14 cellular contexts compared by ENCODE assay signal in the genomic region with DNA sequence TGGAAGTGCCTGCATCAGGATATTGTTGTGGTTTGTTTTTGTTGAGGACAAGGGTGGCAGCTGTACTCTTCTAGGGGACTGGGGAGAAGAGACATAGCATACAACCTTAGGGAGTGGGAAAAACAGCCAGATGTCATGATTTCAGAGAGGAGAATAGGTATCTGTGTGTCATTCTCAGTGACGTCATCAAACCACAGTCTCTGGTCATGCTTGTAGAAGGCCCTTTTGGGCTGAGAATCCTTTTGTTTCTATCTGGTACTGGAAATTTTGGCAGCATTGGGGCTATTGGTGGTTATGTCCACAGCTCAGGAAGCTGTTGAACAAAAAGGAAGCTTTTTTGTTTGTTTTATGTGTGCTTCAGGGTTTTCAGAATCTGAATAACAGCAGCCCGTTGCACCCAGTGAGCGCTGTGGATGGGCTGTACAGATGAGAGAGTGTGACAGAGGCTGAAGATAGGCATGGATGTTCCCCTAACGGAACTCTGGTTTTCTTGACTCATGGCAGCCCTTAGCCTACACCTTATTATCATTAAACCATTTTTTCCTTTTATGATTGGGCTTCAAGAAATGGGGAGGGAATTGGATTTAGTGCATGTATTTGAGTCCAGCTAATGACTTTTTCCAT.
DNase-seq lines count a peak whose midpoint lies in the region; ATAC-seq and TF ChIP-seq lines count a peak whose summit lies in the region.
"Had no signal": no experiment of that assay in that cellular context is flagged by ENCODE, and none has a peak within 500 bp of the region (broad histone marks: within the 10 kb centered on the region; RNA-seq: fewer than 3 reads in every experiment).

No MANE protein-coding gene starts in this region.

- CTCF ChIA-PET in activated CD4-positive, alpha-beta T cell treated with anti-CD3 and anti-CD28 coated beads for 36 hours (lab: Charles Lee) = interaction anchor here (0.6 to 3.6 kb wide), 6 partner anchors 9 to 491 kb away, joined by 3 to 14 read pairs (median 6); no protein-coding TSS in a partner anchor
- CTCF ChIA-PET in Calu3 (lab: Charles Lee) = interaction anchor here (1.6 kb wide), 1 partner anchor 13 kb away, joined by 3 read pairs; no protein-coding TSS in a partner anchor

- peaks cover 13% of the 10 kb centered on the region for H3K4me1 Mint-ChIP-seq in activated CD4-positive, alpha-beta T cell treated with anti-CD3 and anti-CD28 coated beads for 36 hours
- H3K4me1 Mint-ChIP-seq in GM23338 (no peaks in the 10 kb centered on the region), Calu3 (ENCODE audit: low read depth, unreplicated experiment) (no peaks in the 10 kb centered on the region)
- H3K4me1 Mint-ChIP-seq in activated T-helper 2 cell treated with anti-CD3 and anti-CD28 coated beads, Interferon-gamma antibody, Interleukin-2, Interleukin-4, amounts not matched to agents 10 μg/mL and 5 μg/mL and 100 μg/mL, durations not matched to agents 14 hours and 24 hours and 36 hours (ENCODE audit: low read depth) = peaks cover 29% of the 10 kb centered on the region

- peaks cover 70% of the 10 kb centered on the region for H3K36me3 Mint-ChIP-seq in activated CD4-positive, alpha-beta T cell treated with anti-CD3 and anti-CD28 coated beads for 36 hours (ENCODE audit: low read depth)
- H3K36me3 Mint-ChIP-seq in GM23338 (ENCODE audit: low read depth) = peaks cover 32% of the 10 kb centered on the region
- H3K36me3 Mint-ChIP-seq in activated T-helper 2 cell treated with anti-CD3 and anti-CD28 coated beads, Interferon-gamma antibody, Interleukin-2, Interleukin-4, amounts not matched to agents 10 μg/mL and 5 μg/mL and 100 μg/mL, durations not matched to agents 14 hours and 24 hours and 36 hours (ENCODE audit: low read depth) = peaks cover 81% of the 10 kb centered on the region
- peaks cover 34% of the 10 kb centered on the region for H3K36me3 Mint-ChIP-seq in Calu3 (ENCODE audit: insufficient read depth, unreplicated experiment)

- TF ChIP-seq CTCF in GM23338 (conservative IDR thresholded peaks at IDR 0.05; ENCODE audit: low read depth in 2 of 2) = no peak
- no peak for TF ChIP-seq CTCF in Calu3 (IDR thresholded peaks at IDR 0.05; ENCODE audit: unreplicated experiment)

- H3K9me3 Mint-ChIP-seq in activated CD4-positive, alpha-beta T cell treated with anti-CD3 and anti-CD28 coated beads for 36 hours (ENCODE audit: low read depth) = no peaks in the 10 kb centered on the region
- H3K9me3 Mint-ChIP-seq in GM23338 = no peaks in the 10 kb centered on the region
- H3K9me3 Mint-ChIP-seq in activated T-helper 2 cell treated with anti-CD3 and anti-CD28 coated beads, Interferon-gamma antibody, Interleukin-2, Interleukin-4, amounts not matched to agents 10 μg/mL and 5 μg/mL and 100 μg/mL, durations not matched to agents 14 hours and 24 hours and 36 hours = no peaks in the 10 kb centered on the region
- no peaks in the 10 kb centered on the region for H3K9me3 Mint-ChIP-seq in Calu3 (ENCODE audit: low read depth, unreplicated experiment)
- H3K9me3 Mint-ChIP-seq: activated naive CD4-positive, alpha-beta T cell treated with anti-CD3 and anti-CD28 coated beads, Interleukin-2, amount 50 U/mL, for 24 hours had no signal

- no peaks in the 10 kb centered on the region for H3K9me2 ChIP-seq in GM23338 (ENCODE audit: insufficient read depth)

- peaks cover 82% of the 10 kb centered on the region for H3K79me2 ChIP-seq in GM23338 (replicated peaks; ENCODE audit: insufficient read depth)

- POLR2A ChIA-PET in activated CD4-positive, alpha-beta T cell treated with anti-CD3 and anti-CD28 coated beads for 36 hours (lab: Charles Lee) = no interaction called here

- H3K27ac ChIP-seq in GM23338 (ENCODE audit: low read depth) = no peak overlapping the region
- H3K27ac ChIP-seq: parathyroid adenoma, transverse colon had no signal

- DNase-seq in activated CD4-positive, alpha-beta T cell treated with anti-CD3 and anti-CD28 coated beads for 36 hours = peak; percentile 19
- no peak for DNase-seq in activated CD4-positive, alpha-beta T cell treated with anti-CD3 and anti-CD28 coated beads for 4 hours
- no peak for DNase-seq in GM23338 (ENCODE audit: low spot score)
- no peak for DNase-seq in activated T-helper 2 cell treated with anti-CD3 and anti-CD28 coated beads, Interferon-gamma antibody, Interleukin-2, Interleukin-4, amounts not matched to agents 10 μg/mL and 5 μg/mL and 100 μg/mL, durations not matched to agents 14 hours and 24 hours and 36 hours (ENCODE audit: low spot score)
- peak; percentile 47 for DNase-seq in glomerular visceral epithelial cell (ENCODE audit: extremely low spot score)
- DNase-seq in stimulated activated CD4-positive, alpha-beta T cell treated with anti-CD3 and anti-CD28 coated beads, Interleukin-4, amount 100 ng/mL, for 1 hour = no peak
- no peak for DNase-seq in Calu3
- DNase-seq: NCI-H226; stimulated activated CD4-positive, alpha-beta T cell treated with anti-CD3 and anti-CD28 coated beads, Interleukin-12 subunit alpha, Interleukin-12 subunit beta, amount 100 ng/mL, for 4 hours had no signal

- peaks cover 37% of the 10 kb centered on the region for H4K20me1 ChIP-seq in GM23338 (replicated peaks; ENCODE audit: insufficient read depth)

- no peaks in the 10 kb centered on the region for H3K4me1 ChIP-seq in GM23338 (ENCODE audit: insufficient read depth)
- H3K4me1 ChIP-seq: parathyroid adenoma, transverse colon had no signal

- H2AFZ ChIP-seq in GM23338 = no peak overlapping the region
- H2AFZ ChIP-seq: parathyroid adenoma had no signal

- peaks cover 16% of the 10 kb centered on the region; the same call in 1 of the 2 replicates for H3K36me3 ChIP-seq in GM23338 (ENCODE audit: insufficient read depth)

- no peaks in the 10 kb centered on the region for H3K27me3 ChIP-seq in GM23338 (ENCODE audit: insufficient read depth)
- H3K27me3 ChIP-seq: transverse colon had no signal

- H3F3A ChIP-seq in GM23338 (replicated peaks; ENCODE audit: low read depth) = no peaks in the 10 kb centered on the region

- intact Hi-C loops in activated CD4-positive, alpha-beta T cell treated with anti-CD3 and anti-CD28 coated beads for 36 hours (cut with DNase I, micrococcal nuclease) = no loop called here
- intact Hi-C loops in activated T-helper 2 cell treated with anti-CD3 and anti-CD28 coated beads, Interferon-gamma antibody, Interleukin-2, Interleukin-4, amounts not matched to agents 10 μg/mL and 5 μg/mL and 100 μg/mL, durations not matched to agents 14 hours and 24 hours and 36 hours (cut with micrococcal nuclease) = no loop called here
- intact Hi-C loops in Calu3 (cut with micrococcal nuclease; ENCODE audit: unreplicated experiment) = loop anchor here (10.0 kb wide), 1 partner anchor 417 kb away; no protein-coding TSS in a partner anchor

- no peak overlapping the region for H3K27ac Mint-ChIP-seq in activated CD4-positive, alpha-beta T cell treated with anti-CD3 and anti-CD28 coated beads for 36 hours
- H3K27ac Mint-ChIP-seq in GM23338 (peak overlapping the region; percentile 46; the same call in 1 of the 2 replicates), Calu3 (ENCODE audit: unreplicated experiment) (no peak overlapping the region)
- peak overlapping the region; percentile 23 for H3K27ac Mint-ChIP-seq in activated T-helper 2 cell treated with anti-CD3 and anti-CD28 coated beads, Interferon-gamma antibody, Interleukin-2, Interleukin-4, amounts not matched to agents 10 μg/mL and 5 μg/mL and 100 μg/mL, durations not matched to agents 14 hours and 24 hours and 36 hours
- H3K27ac Mint-ChIP-seq: activated naive CD4-positive, alpha-beta T cell treated with anti-CD3 and anti-CD28 coated beads, Interleukin-2, amount 50 U/mL, for 24 hours had no signal

- H3K4me3 ChIP-seq in GM23338 = no peak overlapping the region
- H3K4me3 ChIP-seq: transverse colon had no signal

- no peak overlapping the region for H3K4me2 ChIP-seq in GM23338

- H3K4me3 Mint-ChIP-seq in activated CD4-positive, alpha-beta T cell treated with anti-CD3 and anti-CD28 coated beads for 36 hours = no peak overlapping the region
- H3K4me3 Mint-ChIP-seq in GM23338 (no peak overlapping the region), Calu3 (ENCODE audit: low read depth, unreplicated experiment) (no peak overlapping the region)
- no peak overlapping the region for H3K4me3 Mint-ChIP-seq in activated T-helper 2 cell treated with anti-CD3 and anti-CD28 coated beads, Interferon-gamma antibody, Interleukin-2, Interleukin-4, amounts not matched to agents 10 μg/mL and 5 μg/mL and 100 μg/mL, durations not matched to agents 14 hours and 24 hours and 36 hours (ENCODE audit: low read depth)
- H3K4me3 Mint-ChIP-seq: activated naive CD4-positive, alpha-beta T cell treated with anti-CD3 and anti-CD28 coated beads, Interleukin-2, amount 50 U/mL, for 24 hours had no signal

- no TSS peak for BruUV-seq in Calu3 (replicated peaks; lab: Mats Ljungman, UMichigan)

- ATAC-seq in activated CD4-positive, alpha-beta T cell treated with anti-CD3 and anti-CD28 coated beads for 36 hours = peak; percentile 78
- ATAC-seq in GM23338 = no peak
- no peak for ATAC-seq in HG03175 (IDR thresholded peaks at IDR 0.05; ENCODE audit: unreplicated experiment)
- ATAC-seq: HCT116 had no signal

- no peaks in the 10 kb centered on the region for H3K27me3 Mint-ChIP-seq in activated CD4-positive, alpha-beta T cell treated with anti-CD3 and anti-CD28 coated beads for 36 hours
- peaks cover 2% of the 10 kb centered on the region for H3K27me3 Mint-ChIP-seq in GM23338 (ENCODE audit: insufficient read depth, low read depth, poor library complexity)
- no peaks in the 10 kb centered on the region for H3K27me3 Mint-ChIP-seq in activated T-helper 2 cell treated with anti-CD3 and anti-CD28 coated beads, Interferon-gamma antibody, Interleukin-2, Interleukin-4, amounts not matched to agents 10 μg/mL and 5 μg/mL and 100 μg/mL, durations not matched to agents 14 hours and 24 hours and 36 hours (ENCODE audit: low read depth)
- H3K27me3 Mint-ChIP-seq in Calu3 (ENCODE audit: unreplicated experiment) = no peaks in the 10 kb centered on the region
- H3K27me3 Mint-ChIP-seq: activated naive CD4-positive, alpha-beta T cell treated with anti-CD3 and anti-CD28 coated beads, Interleukin-2, amount 50 U/mL, for 24 hours had no signal

Comparison
In these comparisons a context has a peak if more than half of its experiments do, and no peak if none do; other contexts are left out.
1. DNase-seq: peak in activated CD4-positive, alpha-beta T cell treated with anti-CD3 and anti-CD28 coated beads for 36 hours (single experiment) and glomerular visceral epithelial cell (single experiment); none in activated CD4-positive, alpha-beta T cell treated with anti-CD3 and anti-CD28 coated beads for 4 hours (0 of 2), GM23338 (single experiment), activated T-helper 2 cell treated with anti-CD3 and anti-CD28 coated beads, Interferon-gamma antibody, Interleukin-2, Interleukin-4, amounts not matched to agents 10 μg/mL and 5 μg/mL and 100 μg/mL, durations not matched to agents 14 hours and 24 hours and 36 hours (single experiment), stimulated activated CD4-positive, alpha-beta T cell treated with anti-CD3 and anti-CD28 coated beads, Interleukin-4, amount 100 ng/mL, for 1 hour (single experiment) and Calu3 (single experiment).
2. H3K27ac Mint-ChIP-seq: peak in GM23338 (single experiment) and activated T-helper 2 cell treated with anti-CD3 and anti-CD28 coated beads, Interferon-gamma antibody, Interleukin-2, Interleukin-4, amounts not matched to agents 10 μg/mL and 5 μg/mL and 100 μg/mL, durations not matched to agents 14 hours and 24 hours and 36 hours (single experiment); none in activated CD4-positive, alpha-beta T cell treated with anti-CD3 and anti-CD28 coated beads for 36 hours (single experiment) and Calu3 (single experiment).